In the genomic region with DNA sequence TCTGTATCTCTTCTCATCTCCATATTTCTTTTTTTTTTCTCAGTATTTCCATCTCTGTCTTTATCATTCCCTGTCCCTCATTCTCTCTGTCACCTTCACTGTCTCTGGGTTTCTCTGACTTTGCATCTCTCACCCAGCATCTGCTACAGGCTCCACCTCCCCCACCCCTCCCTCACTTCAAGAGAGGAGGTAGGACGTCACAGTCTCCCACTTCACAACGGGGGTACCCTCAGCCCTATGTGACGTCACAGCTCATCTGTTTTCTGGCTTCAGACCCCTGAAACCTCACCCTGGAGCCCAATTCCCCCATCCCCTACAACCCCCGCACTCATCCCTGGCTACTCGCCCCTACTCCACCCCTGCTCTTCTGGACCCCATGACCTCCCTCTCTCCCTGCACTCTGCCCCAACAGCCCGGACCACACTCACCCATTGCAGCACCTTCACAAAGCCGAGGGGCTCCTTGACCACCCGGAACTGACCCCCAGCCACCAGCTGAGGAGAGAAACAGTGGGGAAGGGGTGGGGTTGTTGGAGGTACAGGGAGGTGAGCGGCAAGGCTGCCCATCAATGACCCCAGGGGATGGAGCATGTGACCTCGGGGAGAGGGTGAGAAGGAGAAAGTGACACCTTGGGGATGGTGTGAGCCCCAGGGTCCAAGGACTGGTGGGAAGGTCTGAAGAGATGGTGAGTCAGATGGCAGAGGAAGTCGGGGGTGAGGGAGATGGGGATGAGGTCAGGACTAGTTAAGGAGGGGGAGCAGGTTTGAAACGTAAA, we compare ENCODE assay signal across 12 cellular contexts. TPM values are rescaled to one million over a fixed set of nuclear protein-coding genes. Genes with fewer than 3 reads are reported as not detected.
DNase-seq lines count a peak whose midpoint lies in the region; TF ChIP-seq lines count a peak whose summit lies in the region.
"Had no signal": no experiment of that assay in that cellular context is flagged by ENCODE, and none has a peak within 500 bp of the region (broad histone marks: within the 10 kb centered on the region; RNA-seq: fewer than 3 reads in every experiment).

No MANE protein-coding gene starts in this region.

- no peaks in the 10 kb centered on the region for H3K79me2 ChIP-seq in osteoblast (ENCODE audit: insufficient read depth, low read length)
- no peaks in the 10 kb centered on the region for H3K79me2 ChIP-seq in hepatocyte

- no peak for TF ChIP-seq CTCF in osteoblast (IDR thresholded peaks at IDR 0.05; ENCODE audit: extremely low read depth, low read depth, low read length)
- TF ChIP-seq CTCF in hepatocyte (IDR thresholded peaks at IDR 0.05; ENCODE audit: poor library complexity) = no peak

- H4K20me1 ChIP-seq in osteoblast (ENCODE audit: insufficient read depth, low read length) = no peaks in the 10 kb centered on the region
- H4K20me1 ChIP-seq in hepatocyte (ENCODE audit: insufficient read depth, poor library complexity, severe bottlenecking) = no peaks in the 10 kb centered on the region

- H3K9me3 ChIP-seq in osteoblast (ENCODE audit: low read depth, low read length) (no peaks in the 10 kb centered on the region), hepatocyte (ENCODE audit: low read depth) (no peaks in the 10 kb centered on the region)
- H3K9me3 ChIP-seq: esophagus squamous epithelium had no signal

- 36% methylated on average over 12 of the region's 12 CpGs for WGBS in hepatocyte (ENCODE audit: low lambda C conversion rate, missing lambda C conversion rate)

- H3K27me3 Mint-ChIP-seq in activated T-cell treated with anti-CD3 and anti-CD28 coated beads, Interleukin-2, amount 50 U/mL, for 24 hours = peaks cover 20% of the 10 kb centered on the region
- no peaks in the 10 kb centered on the region for H3K27me3 Mint-ChIP-seq in activated naive CD8-positive, alpha-beta T cell

- H3K27ac ChIP-seq in osteoblast (ENCODE audit: low read depth, low read length) = no peak overlapping the region
- H3K27ac ChIP-seq in hepatocyte = no peak overlapping the region
- H3K27ac ChIP-seq: esophagus squamous epithelium had no signal

- no peak for DNase-seq in activated T-cell treated with anti-CD3 and anti-CD28 coated beads, Interleukin-2, amount 50 U/mL, for 24 hours
- DNase-seq in activated T-cell treated with anti-CD3 and anti-CD28 coated beads, Interleukin-2, amount 50 U/mL, for 1 hour = no peak
- peak; percentile 60 for DNase-seq in osteoblast (ENCODE audit: insufficient read length, low spot score, missing footprints)
- DNase-seq in NAMALWA (ENCODE audit: low spot score) = no peak
- no peak for DNase-seq in hepatocyte (ENCODE audit: low spot score)
- DNase-seq: esophagus squamous epithelium, GF-D8, immature natural killer cell, NCI-H1417 treated with DMSO at 0.1 percent for 48 hours, NCI-H748 treated with DMSO at 0.1 percent for 48 hours had no signal

- H3K4me1 ChIP-seq in osteoblast (ENCODE audit: insufficient read depth, low read length) = no peaks in the 10 kb centered on the region
- H3K4me1 ChIP-seq in hepatocyte (ENCODE audit: insufficient read depth) = no peaks in the 10 kb centered on the region

- H3K36me3 Mint-ChIP-seq in activated T-cell treated with anti-CD3 and anti-CD28 coated beads, Interleukin-2, amount 50 U/mL, for 24 hours (ENCODE audit: low read depth) = no peaks in the 10 kb centered on the region
- no peaks in the 10 kb centered on the region for H3K36me3 Mint-ChIP-seq in activated naive CD8-positive, alpha-beta T cell
- H3K36me3 Mint-ChIP-seq: immature natural killer cell had no signal

- H2AFZ ChIP-seq in osteoblast (ENCODE audit: low read length) = no peak overlapping the region
- H2AFZ ChIP-seq in hepatocyte = no peak overlapping the region

- H3K4me1 Mint-ChIP-seq in activated T-cell treated with anti-CD3 and anti-CD28 coated beads, Interleukin-2, amount 50 U/mL, for 24 hours (ENCODE audit: low read depth) = peaks cover 23% of the 10 kb centered on the region
- peaks cover 18% of the 10 kb centered on the region for H3K4me1 Mint-ChIP-seq in activated naive CD8-positive, alpha-beta T cell (ENCODE audit: low read depth)

- H3K27me3 ChIP-seq in osteoblast (ENCODE audit: insufficient read depth, low read length) = peaks cover 4% of the 10 kb centered on the region
- H3K27me3 ChIP-seq in hepatocyte = no peaks in the 10 kb centered on the region
- H3K27me3 ChIP-seq: esophagus squamous epithelium had no signal

- H3K4me3 ChIP-seq in osteoblast (ENCODE audit: insufficient read depth, low read length) (no peak overlapping the region), hepatocyte (no peak overlapping the region)
- H3K4me3 ChIP-seq: smooth muscle cell had no signal

- H3K9me3 Mint-ChIP-seq in activated T-cell treated with anti-CD3 and anti-CD28 coated beads, Interleukin-2, amount 50 U/mL, for 24 hours = no peaks in the 10 kb centered on the region
- no peaks in the 10 kb centered on the region for H3K9me3 Mint-ChIP-seq in activated naive CD8-positive, alpha-beta T cell (ENCODE audit: low read depth)
- H3K9me3 Mint-ChIP-seq: immature natural killer cell had no signal

- no peak overlapping the region for H3K27ac Mint-ChIP-seq in activated T-cell treated with anti-CD3 and anti-CD28 coated beads, Interleukin-2, amount 50 U/mL, for 24 hours
- no peak overlapping the region for H3K27ac Mint-ChIP-seq in activated naive CD8-positive, alpha-beta T cell
- H3K27ac Mint-ChIP-seq: immature natural killer cell had no signal

- H3K36me3 ChIP-seq in osteoblast (ENCODE audit: insufficient read depth, low read length) (no peaks in the 10 kb centered on the region), hepatocyte (replicated peaks; ENCODE audit: insufficient read depth, low read depth) (no peaks in the 10 kb centered on the region)
- H3K36me3 ChIP-seq: esophagus squamous epithelium had no signal

- H3K9me2 ChIP-seq in hepatocyte (replicated peaks; ENCODE audit: insufficient read depth) = no peaks in the 10 kb centered on the region

- H3K4me3 Mint-ChIP-seq in activated T-cell treated with anti-CD3 and anti-CD28 coated beads, Interleukin-2, amount 50 U/mL, for 24 hours = peak overlapping the region; percentile 51
- H3K4me3 Mint-ChIP-seq in activated naive CD8-positive, alpha-beta T cell = peak overlapping the region; percentile 44

- H3K4me2 ChIP-seq in osteoblast (ENCODE audit: insufficient read depth, low read length) = no peak overlapping the region
- no peak overlapping the region for H3K4me2 ChIP-seq in hepatocyte
- H3K4me2 ChIP-seq: smooth muscle cell had no signal

RNA-seq across cellular contexts. Expression of a gene that starts 1.3 kb away (rescaled TPM):
- 0.29 and 0.36 TPM in 2 replicates for total RNA-seq in osteoblast
- total RNA-seq in hepatocyte = 1.4 and 2.5 TPM in 2 replicates
- 2.1 and 2.9 TPM in 2 replicates for polyA plus RNA-seq in hepatocyte
- total RNA-seq: smooth muscle cell had no signal
- polyA plus RNA-seq: smooth muscle cell had no signal

RNA-seq across cellular contexts. Expression of a gene that starts 12.6 kb away (rescaled TPM):
- total RNA-seq in osteoblast (6.9 and 7.7 TPM in 2 replicates), hepatocyte (2.8 and 6.1 TPM in 2 replicates)
- polyA plus RNA-seq in hepatocyte = 9.3 and 15.7 TPM in 2 replicates

RNA-seq across cellular contexts. Expression of a gene that starts 27.0 kb away (rescaled TPM):
- total RNA-seq in osteoblast = 19.7 and 21.0 TPM in 2 replicates
- total RNA-seq in hepatocyte = 27.5 and 34.9 TPM in 2 replicates
- 110 and 118 TPM in 2 replicates for polyA plus RNA-seq in hepatocyte

RNA-seq across cellular contexts. Expression of a gene that starts 34.4 kb away (rescaled TPM):
- total RNA-seq in osteoblast = not detected in 2 replicates
- 0.04 and 1.6 TPM in 2 replicates for total RNA-seq in hepatocyte
- 0.27 and 0.44 TPM in 2 replicates for polyA plus RNA-seq in hepatocyte
- total RNA-seq: smooth muscle cell had no signal

RNA-seq across cellular contexts. Expression of a gene that starts 36.2 kb away (rescaled TPM):
- total RNA-seq in osteoblast (1.2 and 1.8 TPM in 2 replicates), hepatocyte (5.0 and 6.5 TPM in 2 replicates)
- 7.1 and 13.4 TPM in 2 replicates for polyA plus RNA-seq in hepatocyte
